Comparison of ENCODE assay signal across 15 cellular contexts in the genomic region with DNA sequence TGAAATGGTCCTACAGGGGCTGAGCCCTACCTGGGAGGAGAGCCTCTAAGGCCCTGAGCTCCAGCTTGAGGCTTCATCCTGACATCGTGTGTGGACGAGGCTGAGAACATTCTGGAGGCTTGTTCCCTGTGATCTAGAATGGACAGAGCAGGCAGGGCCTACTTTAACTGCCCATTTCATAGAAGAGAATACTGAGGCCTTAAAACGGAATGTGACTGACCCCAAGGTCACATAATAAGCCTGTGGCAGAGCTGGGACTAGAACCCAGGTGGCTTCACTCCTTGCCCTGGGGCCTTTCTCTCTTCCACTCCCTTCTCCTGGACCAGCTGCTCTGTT. TPM values are rescaled to one million over a fixed set of nuclear protein-coding genes. Genes with fewer than 3 reads are reported as not detected.
A peak's percentile ranks its signal among the peaks of the same experiment; 100 is the strongest.
DNase-seq lines count a peak whose midpoint lies in the region; ATAC-seq and TF ChIP-seq lines count a peak whose summit lies in the region.
"Had no signal": no experiment of that assay in that cellular context is flagged by ENCODE, and none has a peak within 500 bp of the region (broad histone marks: within the 10 kb centered on the region; RNA-seq: fewer than 3 reads in every experiment).

No MANE protein-coding gene starts in this region.

- no peaks in the 10 kb centered on the region for H3K27me3 ChIP-seq in RWPE2 (ENCODE audit: insufficient read depth, poor library complexity, severe bottlenecking)
- H3K27me3 ChIP-seq in endodermal cell (ENCODE audit: control insufficient read depth, insufficient read depth, low read length, poor library complexity, severe bottlenecking): no peaks in the 10 kb centered on the region
- H3K27me3 ChIP-seq in neural progenitor cell: peaks cover 1% of the 10 kb centered on the region
- H3K27me3 ChIP-seq in mesendoderm (ENCODE audit: insufficient read depth, low read length, poor library complexity): no peaks in the 10 kb centered on the region
- H3K27me3 ChIP-seq: BE2C had no signal

- H3K4me1 Mint-ChIP-seq in endodermal cell: peaks cover 19% of the 10 kb centered on the region
- peaks cover 25% of the 10 kb centered on the region for H3K4me1 Mint-ChIP-seq in neural progenitor cell
- H3K4me1 Mint-ChIP-seq in stimulated activated effector memory CD8-positive, alpha-beta T cell treated with anti-CD3 and anti-CD28 coated beads, Interleukin-12 subunit alpha, Interleukin-12 subunit beta, amount 100 ng/mL, for 72 hours: peaks cover 8% of the 10 kb centered on the region

- DNase-seq in RWPE2 (ENCODE audit: low spot score): peak; percentile 19
- DNase-seq in endodermal cell: peak; percentile 29
- DNase-seq in neural progenitor cell (ENCODE audit: low spot score): no peak
- no peak for DNase-seq in stimulated activated effector memory CD8-positive, alpha-beta T cell treated with anti-CD3 and anti-CD28 coated beads, Interleukin-12 subunit alpha, Interleukin-12 subunit beta, amount 100 ng/mL, for 72 hours (ENCODE audit: low spot score in 2 of 2)
- no peak for DNase-seq in NCI-H1105 (lab: John Stamatoyannopoulos, UW)
- DNase-seq in mesendoderm: no peak
- no peak for DNase-seq in CD1c-positive myeloid dendritic cell (ENCODE audit: extremely low spot score)
- DNase-seq: BE2C; CD4-positive, alpha-beta memory T cell; DMS153; DMS79; GDM1 had no signal

- H3K56ac ChIP-seq in mesendoderm (ENCODE audit: low read length): no peak overlapping the region

- H2BK15ac ChIP-seq in mesendoderm (replicated peaks; ENCODE audit: low read depth): no peak overlapping the region

- H2BK120ac ChIP-seq in mesendoderm (ENCODE audit: low read depth, low read length): no peak overlapping the region

- no peak overlapping the region for H4K8ac ChIP-seq in mesendoderm (ENCODE audit: low read depth, low read length)

- H2BK5ac ChIP-seq in mesendoderm (ENCODE audit: low read length): no peak overlapping the region

- ATAC-seq in RWPE2 (ENCODE audit: low read depth): no peak
- ATAC-seq in stimulated activated effector memory CD8-positive, alpha-beta T cell treated with anti-CD3 and anti-CD28 coated beads, Interleukin-12 subunit alpha, Interleukin-12 subunit beta, amount 100 ng/mL, for 72 hours: no peak

- H3K9me3 Mint-ChIP-seq in endodermal cell (no peaks in the 10 kb centered on the region), neural progenitor cell (no peaks in the 10 kb centered on the region)
- no peaks in the 10 kb centered on the region for H3K9me3 Mint-ChIP-seq in stimulated activated effector memory CD8-positive, alpha-beta T cell treated with anti-CD3 and anti-CD28 coated beads, Interleukin-12 subunit alpha, Interleukin-12 subunit beta, amount 100 ng/mL, for 72 hours
- H3K9me3 Mint-ChIP-seq: CD4-positive, alpha-beta memory T cell; H9; IgD-negative memory B cell had no signal

- no peak overlapping the region for H3K4me3 ChIP-seq in RWPE2 (ENCODE audit: severe bottlenecking)
- H3K4me3 ChIP-seq in endodermal cell (ENCODE audit: low read length): no peak overlapping the region
- no peak overlapping the region for H3K4me3 ChIP-seq in neural progenitor cell
- no peak overlapping the region for H3K4me3 ChIP-seq in mesendoderm (ENCODE audit: low read length)

- H3K27ac Mint-ChIP-seq in endodermal cell: peak overlapping the region; percentile 5
- H3K27ac Mint-ChIP-seq in neural progenitor cell: peak overlapping the region; percentile 83
- H3K27ac Mint-ChIP-seq in stimulated activated effector memory CD8-positive, alpha-beta T cell treated with anti-CD3 and anti-CD28 coated beads, Interleukin-12 subunit alpha, Interleukin-12 subunit beta, amount 100 ng/mL, for 72 hours: peak overlapping the region; percentile 76
- H3K27ac Mint-ChIP-seq: IgD-negative memory B cell had no signal

- no peak overlapping the region for H3K18ac ChIP-seq in mesendoderm (ENCODE audit: low read length)

- H3K79me2 ChIP-seq in neural progenitor cell (ENCODE audit: low read depth) (no peaks in the 10 kb centered on the region), mesendoderm (ENCODE audit: control insufficient read depth, insufficient read depth, low read length) (no peaks in the 10 kb centered on the region)

- no peak overlapping the region for H2AK5ac ChIP-seq in mesendoderm (ENCODE audit: low read length)

- no peak overlapping the region for H3K9ac ChIP-seq in endodermal cell (ENCODE audit: extremely low read depth, low read length, poor library complexity, severe bottlenecking)
- H3K9ac ChIP-seq in neural progenitor cell: no peak overlapping the region
- no peak overlapping the region for H3K9ac ChIP-seq in mesendoderm (ENCODE audit: low read length)

- no peak overlapping the region for H3K23ac ChIP-seq in mesendoderm (ENCODE audit: low read length)

- H3K4ac ChIP-seq in mesendoderm (ENCODE audit: low read depth, low read length): no peak overlapping the region

- H4K20me1 ChIP-seq in neural progenitor cell (ENCODE audit: low read depth): no peaks in the 10 kb centered on the region

- H3K36me3 ChIP-seq in RWPE2 (ENCODE audit: low read depth): no peaks in the 10 kb centered on the region
- no peaks in the 10 kb centered on the region for H3K36me3 ChIP-seq in endodermal cell (ENCODE audit: control insufficient read depth, insufficient read depth, low read length)
- H3K36me3 ChIP-seq in neural progenitor cell: no peaks in the 10 kb centered on the region
- no peaks in the 10 kb centered on the region for H3K36me3 ChIP-seq in mesendoderm (ENCODE audit: control insufficient read depth, insufficient read depth, low read length)
- H3K36me3 ChIP-seq: BE2C had no signal

- 90 to 94% methylated on average over 3 of the region's 3 CpGs for WGBS in endodermal cell (ENCODE audit: insufficient coverage in 1 of 2, insufficient read length in 1 of 2), 2 experiments
- no CpG with 5 or more reads among the region's 3 CpGs for WGBS in mesendoderm (ENCODE audit: extremely low coverage, insufficient coverage, low lambda C conversion rate)

- H3F3A ChIP-seq in neural progenitor cell (ENCODE audit: low read depth): peaks cover 5% of the 10 kb centered on the region

- H3K4me3 Mint-ChIP-seq in endodermal cell (no peak overlapping the region), neural progenitor cell (no peak overlapping the region)
- H3K4me3 Mint-ChIP-seq in stimulated activated effector memory CD8-positive, alpha-beta T cell treated with anti-CD3 and anti-CD28 coated beads, Interleukin-12 subunit alpha, Interleukin-12 subunit beta, amount 100 ng/mL, for 72 hours: no peak overlapping the region
- H3K4me3 Mint-ChIP-seq: H9, IgD-negative memory B cell had no signal

- no peak overlapping the region for H2AFZ ChIP-seq in neural progenitor cell (replicated peaks)

- H3K4me2 ChIP-seq in neural progenitor cell (no peak overlapping the region), mesendoderm (ENCODE audit: low read length) (no peak overlapping the region)

- H3K4me1 ChIP-seq in RWPE2 (ENCODE audit: insufficient read depth, poor library complexity, severe bottlenecking): no peaks in the 10 kb centered on the region
- peaks cover 7% of the 10 kb centered on the region for H3K4me1 ChIP-seq in endodermal cell (ENCODE audit: control insufficient read depth, insufficient read depth, low read length)
- peaks cover 8% of the 10 kb centered on the region for H3K4me1 ChIP-seq in neural progenitor cell
- peaks cover 8% of the 10 kb centered on the region for H3K4me1 ChIP-seq in mesendoderm (ENCODE audit: control insufficient read depth, low read depth, low read length)

- no peaks in the 10 kb centered on the region for H3K9me3 ChIP-seq in RWPE2 (ENCODE audit: severe bottlenecking)
- H3K9me3 ChIP-seq in endodermal cell (ENCODE audit: control insufficient read depth, low read length): no peaks in the 10 kb centered on the region
- no peaks in the 10 kb centered on the region for H3K9me3 ChIP-seq in neural progenitor cell (ENCODE audit: low read depth)
- H3K9me3 ChIP-seq: BE2C had no signal

- TF ChIP-seq CTCF in RWPE2 (IDR thresholded peaks at IDR 0.05; ENCODE audit: poor library complexity, severe bottlenecking): no peak
- no peak for TF ChIP-seq CTCF in endodermal cell (conservative IDR thresholded peaks at IDR 0.05)
- no peak for TF ChIP-seq CTCF in neural progenitor cell (IDR thresholded peaks at IDR 0.05)

- H4K5ac ChIP-seq in mesendoderm (ENCODE audit: low read length): no peak overlapping the region

- H3K27me3 Mint-ChIP-seq in endodermal cell (ENCODE audit: insufficient read depth) (peaks cover 5% of the 10 kb centered on the region), neural progenitor cell (ENCODE audit: insufficient read depth, low read depth) (peaks cover 19% of the 10 kb centered on the region)

- no peaks in the 10 kb centered on the region for H3K36me3 Mint-ChIP-seq in endodermal cell (ENCODE audit: low read depth)
- no peaks in the 10 kb centered on the region for H3K36me3 Mint-ChIP-seq in neural progenitor cell
- H3K36me3 Mint-ChIP-seq in stimulated activated effector memory CD8-positive, alpha-beta T cell treated with anti-CD3 and anti-CD28 coated beads, Interleukin-12 subunit alpha, Interleukin-12 subunit beta, amount 100 ng/mL, for 72 hours: no peaks in the 10 kb centered on the region
- H3K36me3 Mint-ChIP-seq: CD4-positive, alpha-beta memory T cell had no signal

- H3K79me1 ChIP-seq in mesendoderm (ENCODE audit: low read length): no peaks in the 10 kb centered on the region

- no peak overlapping the region for H3K27ac ChIP-seq in RWPE2 (ENCODE audit: poor library complexity, severe bottlenecking)
- no peak overlapping the region for H3K27ac ChIP-seq in endodermal cell (ENCODE audit: low read depth, low read length)
- no peak overlapping the region for H3K27ac ChIP-seq in neural progenitor cell
- H3K27ac ChIP-seq in mesendoderm (ENCODE audit: low read depth, low read length): no peak overlapping the region
- H3K27ac ChIP-seq: C4-2B had no signal

RNA-seq across cellular contexts. Expression of a gene that starts 6.0 kb away (rescaled TPM):
- total RNA-seq in endodermal cell (100 to 1,000 TPM in 1 of 2 donors, 10 to 100 TPM in 1; 94.1 to 143 TPM), neural progenitor cell (ENCODE audit: low replicate concordance) (23.0 and 45.1 TPM in 2 replicates)
- 94.6 TPM for polyA plus RNA-seq in endodermal cell (2013, experiment 1 of 2)
- polyA plus RNA-seq in endodermal cell (2013, experiment 2 of 2): 84.7 TPM
- polyA plus RNA-seq in mesendoderm (2013, experiment 1 of 2): 18.5 TPM
- 20.4 TPM for polyA plus RNA-seq in mesendoderm (2013, experiment 2 of 2)
- polyA plus RNA-seq: CD4-positive, alpha-beta memory T cell; IgD-negative memory B cell had no signal

Comparison
In these comparisons a context has a peak if more than half of its experiments do, and no peak if none do; other contexts are left out.
1. DNase-seq: peak in RWPE2 (single experiment) and endodermal cell (single experiment); none in neural progenitor cell (single experiment), stimulated activated effector memory CD8-positive, alpha-beta T cell treated with anti-CD3 and anti-CD28 coated beads, Interleukin-12 subunit alpha, Interleukin-12 subunit beta, amount 100 ng/mL, for 72 hours (0 of 2), NCI-H1105 (single experiment), mesendoderm (single experiment) and CD1c-positive myeloid dendritic cell (single experiment).
2. H3K27ac Mint-ChIP-seq: peak in every context shown above with its lines; median percentile 83 in neural progenitor cell; 76 in stimulated activated effector memory CD8-positive, alpha-beta T cell treated with anti-CD3 and anti-CD28 coated beads, Interleukin-12 subunit alpha, Interleukin-12 subunit beta, amount 100 ng/mL, for 72 hours; 5 in endodermal cell.